1 cellular context compared by ENCODE assay signal in genomic region chr2:128170776-128171175, GRCh38.
TF ChIP-seq lines count a peak whose summit lies in the region.

No MANE protein-coding gene starts in this region.

TF ChIP-seq in HepG2, 621 proteins besides CTCF, POLR2A, EP300 and RAD21 (continued from another document):
- TF ChIP-seq SKIL (CRISPR knock-in tag; IDR thresholded peaks at IDR 0.05; ENCODE audit: borderline replicate concordance) = no peak
- no peak for TF ChIP-seq TBL1XR1 (IDR thresholded peaks at IDR 0.05; ENCODE audit: borderline replicate concordance, low read length, partially characterized antibody)
- no peak for TF ChIP-seq ZFP41 (CRISPR knock-in tag; IDR thresholded peaks at IDR 0.05; ENCODE audit: borderline replicate concordance)
- TF ChIP-seq ZFAT (CRISPR knock-in tag; conservative IDR thresholded peaks at IDR 0.05) = no peak
- no peak for TF ChIP-seq ATF3 (CRISPR knock-in tag; IDR thresholded peaks at IDR 0.05)
- TF ChIP-seq MBNL3 (CRISPR knock-in tag; conservative IDR thresholded peaks at IDR 0.05) = no peak
- TF ChIP-seq DR1 (CRISPR knock-in tag; IDR thresholded peaks at IDR 0.05) = no peak
- no peak for TF ChIP-seq ZNF441 (CRISPR knock-in tag; IDR thresholded peaks at IDR 0.05; ENCODE audit: borderline replicate concordance)
